In the genomic region with DNA sequence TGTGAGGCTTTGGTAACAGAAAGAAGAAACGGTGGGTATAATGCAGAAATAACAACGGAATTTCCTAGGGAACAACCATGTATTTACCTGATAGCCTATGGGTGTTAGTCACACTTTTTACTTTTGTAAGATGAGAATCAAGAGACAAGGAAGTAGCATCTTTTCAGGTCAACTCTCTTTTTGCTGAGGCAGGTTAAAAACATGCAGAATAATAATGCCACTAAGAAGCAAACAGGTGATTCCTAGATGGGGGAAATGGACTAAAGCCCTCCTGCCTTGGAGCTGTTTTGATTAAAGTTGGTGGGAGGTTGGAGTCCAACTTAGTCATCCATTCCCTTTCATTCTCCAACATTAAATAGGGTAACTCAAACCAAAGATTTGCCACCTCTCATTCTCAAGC, we compare ENCODE assay signal across 7 cellular contexts. TPM values are rescaled to one million over a fixed set of nuclear protein-coding genes. Genes with fewer than 3 reads are reported as not detected.
"Had no signal": no experiment of that assay in that cellular context is flagged by ENCODE, and none has a peak within 500 bp of the region (broad histone marks: within the 10 kb centered on the region; RNA-seq: fewer than 3 reads in every experiment).

No MANE protein-coding gene starts in this region.

- H3K9ac ChIP-seq: GM23248, KMS-11 had no signal

- H3K4me3 ChIP-seq: GM23248 had no signal

- H3K9me3 Mint-ChIP-seq: H9 had no signal

- H3K27ac ChIP-seq: GM23248, KMS-11 had no signal

- H3K4me2 ChIP-seq: KMS-11 had no signal

- H3K27ac Mint-ChIP-seq: H9 had no signal

- H3K4me3 Mint-ChIP-seq: H9 had no signal

- DNase-seq: GM23248, GOT3, H9, HCEC 1CT, KBM-7 had no signal

- H2AFZ ChIP-seq: GM23248 had no signal

RNA-seq across cellular contexts. Expression of a gene that starts 2.0 kb away (rescaled TPM):
- total RNA-seq: GM23248, H4 had no signal
- polyA plus RNA-seq: GM23248 had no signal
